ENCODE assay signal across 36 cellular contexts in the genomic region with DNA sequence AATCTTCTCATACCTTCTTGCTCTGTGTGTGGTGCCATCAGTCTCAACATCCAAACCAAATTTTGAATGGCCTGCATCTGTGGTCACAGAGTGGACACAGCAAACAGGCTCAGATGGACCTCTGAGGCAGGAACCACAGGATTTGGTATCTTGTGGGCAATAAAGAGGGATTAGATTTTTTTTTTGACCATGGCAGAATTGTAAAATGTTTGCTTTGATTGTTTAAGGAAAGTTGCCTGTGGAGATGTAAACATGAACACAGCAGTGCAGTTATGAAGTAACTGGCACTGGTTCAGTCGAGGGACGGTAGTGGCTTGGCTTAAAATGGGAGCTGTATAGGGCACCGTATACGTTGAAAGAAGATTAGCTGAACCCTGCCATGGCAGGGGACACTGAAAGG.
"Had no signal": no experiment of that assay in that cellular context is flagged by ENCODE, and none has a peak within 500 bp of the region (broad histone marks: within the 10 kb centered on the region; RNA-seq: fewer than 3 reads in every experiment).

No MANE protein-coding gene starts in this region.

- H3K27me3 ChIP-seq: MG63 had no signal

- H3K4me3 ChIP-seq: MG63 had no signal

- H3K36me3 ChIP-seq: MG63 had no signal

- H3K9ac ChIP-seq: KMS-11 had no signal

- DNase-seq: Karpas-422, Kasumi-1, KG1, MG63, MM.1S, MV-4-11, NCI-H1048, NCI-H1092, NCI-H1092 treated with DMSO at 0.1 percent for 48 hours, NCI-H1105, NCI-H1105 treated with DMSO at 0.1 percent for 48 hours, NCI-H1417, NCI-H1417 treated with DMSO at 0.1 percent for 48 hours, NCI-H1436, NCI-H1436 treated with DMSO at 0.1 percent for 48 hours, NCI-H146, NCI-H1694, NCI-H1694 treated with DMSO at 0.1 percent for 48 hours, NCI-H187, NCI-H187 treated with DMSO at 0.1 percent for 48 hours, NCI-H1930, NCI-H2029, NCI-H2029 treated with DMSO at 0.1 percent for 48 hours, NCI-H2081, NCI-H2081 treated with DMSO at 0.1 percent for 48 hours, NCI-H2107, NCI-H2171, NCI-H2171 treated with DMSO at 0.1 percent for 48 hours, NCI-H2227 treated with DMSO at 0.1 percent for 48 hours, NCI-H226, NCI-H345, NCI-H446, NCI-H446 treated with DMSO at 0.1 percent for 48 hours, NCI-H510A, NCI-H510A treated with DMSO at 0.1 percent for 48 hours had no signal

- H3K4me2 ChIP-seq: KMS-11 had no signal

- H3K27ac ChIP-seq: KMS-11 had no signal

- H3K9me3 ChIP-seq: MG63 had no signal
